In the genomic region with DNA sequence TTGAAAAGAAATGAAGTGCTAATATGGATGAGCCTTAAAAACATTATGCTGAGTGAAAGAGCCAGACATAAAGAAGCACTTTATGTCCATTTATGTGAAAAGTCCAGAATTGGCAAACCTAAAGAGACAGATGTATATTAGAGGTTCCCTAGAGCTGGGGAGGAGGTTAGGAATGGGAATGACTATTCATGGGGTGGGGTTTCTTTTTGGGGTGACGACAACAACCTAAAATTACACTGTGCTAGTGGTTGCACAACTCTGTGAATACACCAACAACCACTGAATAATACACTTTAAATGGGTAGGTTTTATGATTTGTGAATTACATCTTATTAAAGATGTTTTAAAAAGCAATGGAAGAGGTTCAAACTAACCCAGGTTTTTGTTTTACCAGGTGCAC, we compare ENCODE assay signal across 7 cellular contexts.
"Had no signal": no experiment of that assay in that cellular context is flagged by ENCODE, and none has a peak within 500 bp of the region (broad histone marks: within the 10 kb centered on the region; RNA-seq: fewer than 3 reads in every experiment).

No MANE protein-coding gene starts in this region.

- H3K27ac ChIP-seq: HL-60, KMS-11 had no signal

- H3K27ac Mint-ChIP-seq: GM23338, H9, IgD-negative memory B cell had no signal

- H3K9ac ChIP-seq: KMS-11 had no signal

- H3K4me3 ChIP-seq: GM23338 had no signal

- DNase-seq: H9, HCEC 1CT, KBM-7 had no signal

- H2AFZ ChIP-seq: GM23338 had no signal

- H3K4me3 Mint-ChIP-seq: GM23338, H9, IgD-negative memory B cell had no signal

- H3K36me3 Mint-ChIP-seq: IgD-negative memory B cell had no signal

- H3K4me2 ChIP-seq: GM23338, KMS-11 had no signal

- H3K9me3 Mint-ChIP-seq: GM23338, H9, IgD-negative memory B cell had no signal
